In the genomic region with DNA sequence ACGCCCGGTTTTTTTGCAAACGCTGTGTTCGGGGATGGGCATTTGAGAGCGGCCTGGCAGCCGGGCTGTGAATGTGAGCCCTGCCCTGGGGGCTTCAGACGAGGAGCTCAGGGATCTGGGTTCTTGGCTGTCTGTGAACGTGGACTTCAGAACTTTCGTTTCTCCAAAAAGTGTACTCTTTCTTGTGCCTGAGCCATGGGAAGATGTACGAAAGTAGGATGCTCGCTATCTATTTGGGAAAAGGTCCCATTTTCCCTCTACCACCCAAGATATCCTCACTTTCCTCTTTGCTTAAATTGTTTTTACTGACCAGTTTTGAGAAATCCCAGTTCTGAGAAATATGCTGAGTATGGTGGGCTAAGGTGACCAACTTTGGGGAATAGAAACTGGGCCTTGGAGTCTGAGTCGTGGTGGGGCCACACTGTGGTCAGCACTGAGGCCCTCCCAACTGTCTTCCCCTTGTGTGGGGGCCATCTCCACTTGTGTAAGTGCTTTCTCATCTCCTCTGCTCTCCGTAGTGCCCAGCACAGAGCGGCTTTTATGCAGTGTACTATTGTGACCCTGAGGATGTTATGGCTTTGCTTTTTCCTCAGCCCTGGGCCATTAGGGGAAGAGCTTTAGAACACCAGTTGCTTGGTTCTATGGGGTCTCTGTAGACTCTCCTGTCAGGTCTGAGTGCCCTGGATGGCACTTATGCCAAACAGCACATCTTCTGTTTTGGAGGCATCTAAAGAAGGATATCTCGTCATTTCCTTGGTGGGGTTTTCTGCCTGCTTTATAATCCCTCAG, we compare ENCODE assay signal across 8 cellular contexts. TPM values are rescaled to one million over a fixed set of nuclear protein-coding genes. Genes with fewer than 3 reads are reported as not detected.
DNase-seq lines count a peak whose midpoint lies in the region; ATAC-seq and TF ChIP-seq lines count a peak whose summit lies in the region.

No MANE protein-coding gene starts in this region.

- peak overlapping the region; percentile 95 for H3K27ac Mint-ChIP-seq in activated CD4-positive, alpha-beta memory T cell treated with anti-CD3 and anti-CD28 coated beads, Interleukin-2, amount 10 ng/mL, durations not matched to agents 7 days and 5 days
- peak overlapping the region; percentile 94 for H3K27ac Mint-ChIP-seq in stimulated activated memory B cell treated with anti-CD40 and anti-IgM and Interleukin-4, amounts not matched to agents 10 μg/mL and 1 μg/mL and 100 μg/mL, for 72 hours

- peaks cover 50% of the 10 kb centered on the region for H3K36me3 Mint-ChIP-seq in activated CD4-positive, alpha-beta memory T cell treated with anti-CD3 and anti-CD28 coated beads, Interleukin-2, amount 10 ng/mL, durations not matched to agents 7 days and 5 days (ENCODE audit: low read depth)
- peaks cover 38% of the 10 kb centered on the region for H3K36me3 Mint-ChIP-seq in stimulated activated memory B cell treated with anti-CD40 and anti-IgM and Interleukin-4, amounts not matched to agents 10 μg/mL and 1 μg/mL and 100 μg/mL, for 72 hours

- H3K36me3 ChIP-seq in right atrium auricular region, result peaks cover 16% of the 10 kb centered on the region

- POLR2A ChIA-PET in activated CD4-positive, alpha-beta memory T cell treated with anti-CD3 and anti-CD28 coated beads, Interleukin-2, amount 10 ng/mL, durations not matched to agents 7 days and 5 days (lab: Charles Lee), result interaction anchor here (0.7 to 5.7 kb wide), 14 partner anchors 13 to 951 kb away, joined by 3 to 73 read pairs (median 4); partner anchors contain the start of genes COA1, NUDCD3, PGAM2 and POLD2

- no peaks in the 10 kb centered on the region for H3K9me3 Mint-ChIP-seq in activated CD4-positive, alpha-beta memory T cell treated with anti-CD3 and anti-CD28 coated beads, Interleukin-2, amount 10 ng/mL, durations not matched to agents 7 days and 5 days
- H3K9me3 Mint-ChIP-seq in stimulated activated memory B cell treated with anti-CD40 and anti-IgM and Interleukin-4, amounts not matched to agents 10 μg/mL and 1 μg/mL and 100 μg/mL, for 72 hours, result no peaks in the 10 kb centered on the region

- H3K4me3 Mint-ChIP-seq in activated CD4-positive, alpha-beta memory T cell treated with anti-CD3 and anti-CD28 coated beads, Interleukin-2, amount 10 ng/mL, durations not matched to agents 7 days and 5 days, result peak overlapping the region; percentile 83
- peak overlapping the region; percentile 91 for H3K4me3 Mint-ChIP-seq in stimulated activated memory B cell treated with anti-CD40 and anti-IgM and Interleukin-4, amounts not matched to agents 10 μg/mL and 1 μg/mL and 100 μg/mL, for 72 hours

- H3K4me3 ChIP-seq in AG09309 (ENCODE audit: control insufficient read depth, low read depth, low read length), result peak overlapping the region; percentile 93
- H3K4me3 ChIP-seq in right atrium auricular region, result peak overlapping the region; percentile 89 to 99

- no peak for TF ChIP-seq CTCF in AG09309 (IDR thresholded peaks at IDR 0.05; ENCODE audit: control insufficient read depth, insufficient read depth, low read depth, low read length, missing control alignments)
- TF ChIP-seq CTCF in right atrium auricular region (IDR thresholded peaks at IDR 0.05), result no peak

- DNase-seq in AG09309 (ENCODE audit: low read depth) (no peak), right atrium auricular region (ENCODE audit: low spot score) (no peak), globus pallidus (ENCODE audit: low spot score) (no peak), GDM1 (lab: John Stamatoyannopoulos, UW) (no peak)
- no peak for DNase-seq in activated CD4-positive, alpha-beta memory T cell treated with anti-CD3 and anti-CD28 coated beads, Interleukin-2, amount 10 ng/mL, durations not matched to agents 7 days and 5 days

- peak overlapping the region; percentile 86 to 97 for H3K27ac ChIP-seq in right atrium auricular region

- H3K4me1 ChIP-seq in right atrium auricular region, result peaks cover 0 to 48% of the 10 kb centered on the region in 2 donors

- CTCF ChIA-PET in activated CD4-positive, alpha-beta memory T cell treated with anti-CD3 and anti-CD28 coated beads, Interleukin-2, amount 10 ng/mL, durations not matched to agents 7 days and 5 days (lab: Charles Lee), result interaction anchor here (1.3 kb wide), 1 partner anchor 36 kb away, joined by 3 read pairs; no protein-coding TSS in a partner anchor

- H3K9me3 ChIP-seq in right atrium auricular region, result no peaks in the 10 kb centered on the region

- H3K4me1 Mint-ChIP-seq in activated CD4-positive, alpha-beta memory T cell treated with anti-CD3 and anti-CD28 coated beads, Interleukin-2, amount 10 ng/mL, durations not matched to agents 7 days and 5 days, result peaks cover 60% of the 10 kb centered on the region
- peaks cover 66% of the 10 kb centered on the region for H3K4me1 Mint-ChIP-seq in stimulated activated memory B cell treated with anti-CD40 and anti-IgM and Interleukin-4, amounts not matched to agents 10 μg/mL and 1 μg/mL and 100 μg/mL, for 72 hours

- no peaks in the 10 kb centered on the region for H3K27me3 ChIP-seq in right atrium auricular region

- no peaks in the 10 kb centered on the region for H3K27me3 Mint-ChIP-seq in activated CD4-positive, alpha-beta memory T cell treated with anti-CD3 and anti-CD28 coated beads, Interleukin-2, amount 10 ng/mL, durations not matched to agents 7 days and 5 days
- no peaks in the 10 kb centered on the region for H3K27me3 Mint-ChIP-seq in stimulated activated memory B cell treated with anti-CD40 and anti-IgM and Interleukin-4, amounts not matched to agents 10 μg/mL and 1 μg/mL and 100 μg/mL, for 72 hours

- peak; percentile 11 for ATAC-seq in HG02571 (IDR thresholded peaks at IDR 0.05; ENCODE audit: unreplicated experiment)
- peak; percentile 4 for ATAC-seq in stimulated activated memory B cell treated with anti-CD40 and anti-IgM and Interleukin-4, amounts not matched to agents 10 μg/mL and 1 μg/mL and 100 μg/mL, for 72 hours
- ATAC-seq in HG03097 (IDR thresholded peaks at IDR 0.05; ENCODE audit: low FRiP score, unreplicated experiment), result no peak

RNA-seq across cellular contexts. Expression of gene DBNL, which starts 0.9 kb away (rescaled TPM):
- total RNA-seq in activated CD4-positive, alpha-beta memory T cell treated with anti-CD3 and anti-CD28 coated beads, Interleukin-2, amount 10 ng/mL, durations not matched to agents 7 days and 5 days, result 100 to 1,000 TPM; 175 to 176 TPM
- total RNA-seq in right atrium auricular region, result 10 to 100 TPM; 31.4 to 66.2 TPM

RNA-seq across cellular contexts. Expression of gene PGAM2, which starts 19.9 kb away (rescaled TPM):
- under 1 TPM in 1 of 2 experiments, not detected in 1; 0.43 TPM for total RNA-seq in activated CD4-positive, alpha-beta memory T cell treated with anti-CD3 and anti-CD28 coated beads, Interleukin-2, amount 10 ng/mL, durations not matched to agents 7 days and 5 days
- 1,000 to 10,000 TPM in 1 of 2 donors, 100 to 1,000 TPM in 1; 680 to 2,809 TPM for total RNA-seq in right atrium auricular region

RNA-seq across cellular contexts. Expression of gene POLM, which starts 36.9 kb away (rescaled TPM):
- 10 to 100 TPM; 29.4 to 30.7 TPM for total RNA-seq in activated CD4-positive, alpha-beta memory T cell treated with anti-CD3 and anti-CD28 coated beads, Interleukin-2, amount 10 ng/mL, durations not matched to agents 7 days and 5 days
- total RNA-seq in right atrium auricular region, result 10 to 100 TPM; 18.5 to 31.3 TPM

RNA-seq across cellular contexts. Expression of gene SPDYE1, which starts 47.7 kb away (rescaled TPM):
- not detected for total RNA-seq in activated CD4-positive, alpha-beta memory T cell treated with anti-CD3 and anti-CD28 coated beads, Interleukin-2, amount 10 ng/mL, durations not matched to agents 7 days and 5 days
- total RNA-seq in right atrium auricular region, result not detected

RNA-seq across cellular contexts. Expression of gene AEBP1, which starts 58.7 kb away (rescaled TPM):
- total RNA-seq in activated CD4-positive, alpha-beta memory T cell treated with anti-CD3 and anti-CD28 coated beads, Interleukin-2, amount 10 ng/mL, durations not matched to agents 7 days and 5 days, result under 1 TPM; 0.30 to 0.38 TPM
- 100 to 1,000 TPM in 1 of 2 donors, 10 to 100 TPM in 1; 84.4 to 193 TPM for total RNA-seq in right atrium auricular region

Comparison
In these comparisons a context has a peak if more than half of its experiments do, and no peak if none do; other contexts are left out.
1. RNA of gene PGAM2, which starts 19.9 kb away (total RNA-seq): 680 to 2,809 TPM in right atrium auricular region; 0.43 TPM in activated CD4-positive, alpha-beta memory T cell treated with anti-CD3 and anti-CD28 coated beads, Interleukin-2, amount 10 ng/mL, durations not matched to agents 7 days and 5 days; every median in the first group is over 100 times any median in the second.